Comparison of ENCODE assay signal across 19 cellular contexts in genomic region chr10:84269773-84270172, GRCh38. TPM values are rescaled to one million over a fixed set of nuclear protein-coding genes. Genes with fewer than 3 reads are reported as not detected.
DNase-seq lines count a peak whose midpoint lies in the region; ATAC-seq, FAIRE-seq and TF ChIP-seq lines count a peak whose summit lies in the region.
"Had no signal": no experiment of that assay in that cellular context is flagged by ENCODE, and none has a peak within 500 bp of the region (broad histone marks: within the 10 kb centered on the region; RNA-seq: fewer than 3 reads in every experiment).

No MANE protein-coding gene starts in this region.

- no peaks in the 10 kb centered on the region; the same call in 1 of the 2 replicates for H4K20me1 ChIP-seq in K562 (replicated peaks; ENCODE audit: control insufficient read depth, insufficient read depth, low read length)

- intact Hi-C loops in K562 (cut with micrococcal nuclease): loop anchor here (5.0 kb wide), 2 partner anchors 33 to 58 kb away; partner anchors contain the start of gene CCSER2

- H3K4me2 ChIP-seq in K562 (ENCODE audit: insufficient read depth, low read length): no peak overlapping the region

- no peaks in the 10 kb centered on the region for H3K9me3 ChIP-seq in K562 (replicated peaks; ENCODE audit: control insufficient read depth, insufficient read depth, low read depth, low read length)
- no peaks in the 10 kb centered on the region for H3K9me3 ChIP-seq in T-helper 17 cell (ENCODE audit: control insufficient read depth, low read length, poor library complexity, severe bottlenecking)
- H3K9me3 ChIP-seq: adrenal gland had no signal

- H2AFZ ChIP-seq in K562 (ENCODE audit: low read depth, low read length): no peak overlapping the region

- FAIRE-seq in HTR-8/SVneo (lab: Jason Lieb, UNC): no peak
- no peak for FAIRE-seq in K562 (lab: Jason Lieb, UNC)

- no peak for ATAC-seq in K562
- ATAC-seq in T-helper 17 cell: no peak
- no peak for ATAC-seq in effector memory CD8-positive, alpha-beta T cell (replicated peaks)
- ATAC-seq: activated CD8-positive, alpha-beta memory T cell treated with anti-CD3 and anti-CD28 coated beads, Interleukin-2, amount 10 ng/mL, durations not matched to agents 7 days and 5 days; stimulated activated naive B cell treated with anti-CD40 and anti-IgM and Interleukin-4, amounts not matched to agents 10 μg/mL and 1 μg/mL and 100 μg/mL, for 72 hours had no signal

- H3K9me1 ChIP-seq in K562 (ENCODE audit: control insufficient read depth, insufficient read depth, low read length): no peaks in the 10 kb centered on the region

- no peaks in the 10 kb centered on the region for H3K9me3 Mint-ChIP-seq in effector memory CD8-positive, alpha-beta T cell
- H3K9me3 Mint-ChIP-seq: CD4-positive, CD25-positive, alpha-beta regulatory T cell; mesothelial cell of epicardium; stimulated activated naive B cell treated with anti-CD40 and anti-IgM and Interleukin-4, amounts not matched to agents 10 μg/mL and 1 μg/mL and 100 μg/mL, for 72 hours had no signal

- peaks cover 15% of the 10 kb centered on the region for H3K4me1 Mint-ChIP-seq in T-helper 17 cell
- H3K4me1 Mint-ChIP-seq in effector memory CD8-positive, alpha-beta T cell (ENCODE audit: low read depth in 2 of 2): peaks cover 5 to 6% of the 10 kb centered on the region in 2 donors
- H3K4me1 Mint-ChIP-seq: mesothelial cell of epicardium had no signal

- H3K27ac Mint-ChIP-seq in T-helper 17 cell: no peak overlapping the region
- H3K27ac Mint-ChIP-seq in effector memory CD8-positive, alpha-beta T cell: no peak overlapping the region
- H3K27ac Mint-ChIP-seq: activated CD8-positive, alpha-beta memory T cell treated with anti-CD3 and anti-CD28 coated beads, Interleukin-2, amount 10 ng/mL, durations not matched to agents 7 days and 5 days; mesothelial cell of epicardium; stimulated activated naive B cell treated with anti-CD40 and anti-IgM and Interleukin-4, amounts not matched to agents 10 μg/mL and 1 μg/mL and 100 μg/mL, for 72 hours had no signal

- peaks cover 23% of the 10 kb centered on the region for H3K27me3 Mint-ChIP-seq in T-helper 17 cell
- H3K27me3 Mint-ChIP-seq in effector memory CD8-positive, alpha-beta T cell: peaks cover 7 to 22% of the 10 kb centered on the region in 2 donors

- no peaks in the 10 kb centered on the region for H3K36me3 Mint-ChIP-seq in T-helper 17 cell (ENCODE audit: low read depth)
- H3K36me3 Mint-ChIP-seq in effector memory CD8-positive, alpha-beta T cell (ENCODE audit: insufficient read depth): no peaks in the 10 kb centered on the region
- H3K36me3 Mint-ChIP-seq: activated CD8-positive, alpha-beta memory T cell treated with anti-CD3 and anti-CD28 coated beads, Interleukin-2, amount 10 ng/mL, durations not matched to agents 7 days and 5 days; CD4-positive, CD25-positive, alpha-beta regulatory T cell; mesothelial cell of epicardium; stimulated activated naive B cell treated with anti-CD40 and anti-IgM and Interleukin-4, amounts not matched to agents 10 μg/mL and 1 μg/mL and 100 μg/mL, for 72 hours had no signal

- no peak for TF ChIP-seq POLR2A in K562 (conservative IDR thresholded peaks at IDR 0.05)

- no peaks in the 10 kb centered on the region for H3K79me2 ChIP-seq in K562 (ENCODE audit: control insufficient read depth, insufficient read depth, low read length)

- TF ChIP-seq CTCF in K562 (IDR thresholded peaks at IDR 0.05 in 2 of 3, conservative IDR thresholded peaks at IDR 0.05 in 1 of 3; ENCODE audit: insufficient read depth in 2 of 3, low read depth in 1 of 3, low read length in 3 of 3) (no peak), kidney epithelial cell (IDR thresholded peaks at IDR 0.05; ENCODE audit: insufficient read depth, low read length, poor library complexity, severe bottlenecking) (no peak)

- no TSS peak for BruUV-seq in K562 (replicated peaks; lab: Mats Ljungman, UMichigan)

- no peak overlapping the region for H3K9ac ChIP-seq in K562 (ENCODE audit: insufficient read depth in 1 of 2, low read depth in 2 of 2, low read length in 2 of 2)

- no peak for TF ChIP-seq RAD21 in K562 (CRISPR knock-in tag; conservative IDR thresholded peaks at IDR 0.05 in 1 of 2, IDR thresholded peaks at IDR 0.05 in 1 of 2)

- CTCF ChIA-PET in K562 (lab: Yijun Ruan, JAX; ENCODE audit: low intra/inter-chr PET ratio): interaction anchor here (0.6 kb wide), 1 partner anchor 168 kb away, joined by 3 read pairs; no protein-coding TSS in a partner anchor

- H3K36me3 ChIP-seq in K562 (ENCODE audit: control insufficient read depth, insufficient read depth, low read length): no peaks in the 10 kb centered on the region
- H3K36me3 ChIP-seq in kidney epithelial cell (ENCODE audit: control insufficient read depth, insufficient read depth, low read length): no peaks in the 10 kb centered on the region
- H3K36me3 ChIP-seq: adrenal gland had no signal

- no peaks in the 10 kb centered on the region for H3K4me1 ChIP-seq in K562 (replicated peaks in 1 of 2; ENCODE audit: control insufficient read depth in 2 of 2, insufficient read depth in 2 of 2, low read length in 2 of 2)
- H3K4me1 ChIP-seq: adrenal gland had no signal

- H3K27ac ChIP-seq in K562 (ENCODE audit: extremely low read depth, low read depth, low read length): no peak overlapping the region
- H3K27ac ChIP-seq: adrenal gland, HL-60 had no signal

- POLR2A ChIA-PET in K562 (lab: Yijun Ruan, JAX): no interaction called here

- in situ Hi-C loops in K562 (cut with MboI): loop anchor here (5.0 kb wide), 2 partner anchors 58 to 273 kb away; partner anchors contain the start of gene CCSER2

- 0% methylated on average over 2 of the region's 2 CpGs for WGBS in K562 (ENCODE audit: insufficient coverage, low coverage, missing lambda C conversion rate)

- H3K4me3 ChIP-seq in K562 (no peak overlapping the region), kidney epithelial cell (ENCODE audit: low read depth, low read length) (no peak overlapping the region)
- H3K4me3 ChIP-seq: adrenal gland had no signal

- DNase-seq in AG20443 (ENCODE audit: low spot score) (peak; percentile 63), HTR-8/SVneo (ENCODE audit: insufficient read length, low spot score) (peak; percentile 9), K562 (ENCODE audit: extremely low read depth in 1 of 4, low spot score in 3 of 4) (no peak), kidney epithelial cell (ENCODE audit: low read depth) (peak; percentile 62), T-helper 17 cell (no peak), T-helper 9 cell (no peak)
- DNase-seq in effector memory CD8-positive, alpha-beta T cell: no peak
- DNase-seq in activated T-cell treated with anti-CD3 and anti-CD28 coated beads, Interleukin-2, amount 50 U/mL, for 48 hours: no peak
- DNase-seq: activated CD8-positive, alpha-beta memory T cell treated with anti-CD3 and anti-CD28 coated beads, Interleukin-2, amount 10 ng/mL, durations not matched to agents 7 days and 5 days; adrenal gland; CD4-positive, CD25-positive, alpha-beta regulatory T cell; effector CD4-positive, alpha-beta T cell; NCI-H1048; NCI-H2227 treated with DMSO at 0.1 percent for 48 hours; stimulated activated CD4-positive, alpha-beta T cell treated with anti-CD3 and anti-CD28 coated beads, Interleukin-4, amount 100 ng/mL, for 1 hour; stimulated activated naive B cell treated with anti-CD40 and anti-IgM and Interleukin-4, amounts not matched to agents 10 μg/mL and 1 μg/mL and 100 μg/mL, for 72 hours had no signal

- H3K27me3 ChIP-seq in K562 (ENCODE audit: control insufficient read depth in 2 of 2, insufficient read depth in 2 of 2, low read length in 2 of 2): peaks cover 0 to 24% of the 10 kb centered on the region in 2 experiments; a peak in 2 of 5 replicates
- no peaks in the 10 kb centered on the region for H3K27me3 ChIP-seq in kidney epithelial cell (ENCODE audit: control insufficient read depth, insufficient read depth, low read length)

- H3K4me3 Mint-ChIP-seq in T-helper 17 cell: no peak overlapping the region
- no peak overlapping the region for H3K4me3 Mint-ChIP-seq in effector memory CD8-positive, alpha-beta T cell
- H3K4me3 Mint-ChIP-seq: activated CD8-positive, alpha-beta memory T cell treated with anti-CD3 and anti-CD28 coated beads, Interleukin-2, amount 10 ng/mL, durations not matched to agents 7 days and 5 days; CD4-positive, CD25-positive, alpha-beta regulatory T cell; mesothelial cell of epicardium; stimulated activated naive B cell treated with anti-CD40 and anti-IgM and Interleukin-4, amounts not matched to agents 10 μg/mL and 1 μg/mL and 100 μg/mL, for 72 hours had no signal

- TF ChIP-seq EP300 in K562 (IDR thresholded peaks at IDR 0.05; ENCODE audit: low read length): no peak

RNA-seq across cellular contexts. Expression of gene RGR, which starts 24.9 kb away (rescaled TPM):
- not detected in 2 replicates for total RNA-seq in K562 (2011; cell fraction: chromatin; rRNA removed; ENCODE audit: low replicate concordance)
- total RNA-seq in K562 (2011; cell fraction: nucleolus; rRNA removed): not detected in 2 replicates
- total RNA-seq in K562 (2011; cell fraction: nucleoplasm; rRNA removed): not detected in 2 replicates
- total RNA-seq in K562 (2014; rRNA removed) (not detected in 2 replicates), K562 (2014; rRNA removed; fragmentation: Illumina TruSeq; extraction: Trizol) (not detected in 2 replicates), K562 (2015; rRNA removed; fragmentation: Illumina TruSeq; extraction: Trizol) (not detected in 2 replicates), K562 (2021) (not detected in 2 replicates), kidney epithelial cell (not detected in 2 replicates), T-helper 17 cell (not detected)
- polyA plus RNA-seq in K562 (2011; rRNA removed) (not detected in 2 replicates), K562 (2014; fragmentation: Illumina TruSeq; extraction: Trizol) (not detected in 2 replicates), K562 (2014; fragmentation: Nextera tagmentation; extraction: Ambion mirVana) (not detected), K562 (2014; rRNA removed) (not detected in 2 replicates)
- polyA plus RNA-seq in K562 (2011; cell fraction: cytosol; rRNA removed): not detected in 2 replicates
- polyA plus RNA-seq in K562 (2011; cell fraction: nucleus; rRNA removed): not detected in 2 replicates
- not detected in 2 replicates for polyA plus RNA-seq in K562 (2012)
- polyA minus RNA-seq in K562 (2011; rRNA and poly(A)+ RNA removed): not detected in 2 replicates
- not detected in 2 replicates for polyA minus RNA-seq in K562 (2011; cell fraction: cytosol; rRNA and poly(A)+ RNA removed)
- polyA minus RNA-seq in K562 (2011; cell fraction: nucleus; rRNA and poly(A)+ RNA removed): not detected in 2 replicates
- total RNA-seq: activated CD8-positive, alpha-beta memory T cell treated with anti-CD3 and anti-CD28 coated beads, Interleukin-2, amount 10 ng/mL, durations not matched to agents 7 days and 5 days; adrenal gland; CD4-positive, CD25-positive, alpha-beta regulatory T cell; mesothelial cell of epicardium had no signal
- polyA plus RNA-seq: CD4-positive, CD25-positive, alpha-beta regulatory T cell had no signal

RNA-seq across cellular contexts. Expression of gene LRIT1, which starts 28.4 kb away (rescaled TPM):
- total RNA-seq in K562 (2011; cell fraction: chromatin; rRNA removed; ENCODE audit: low replicate concordance): not detected in 2 replicates
- total RNA-seq in K562 (2011; cell fraction: nucleolus; rRNA removed): not detected in 2 replicates
- not detected in 2 replicates for total RNA-seq in K562 (2011; cell fraction: nucleoplasm; rRNA removed)
- total RNA-seq in K562 (2014; rRNA removed) (not detected in 2 replicates), K562 (2014; rRNA removed; fragmentation: Illumina TruSeq; extraction: Trizol) (not detected in 2 replicates), K562 (2015; rRNA removed; fragmentation: Illumina TruSeq; extraction: Trizol) (not detected in 2 replicates), K562 (2021) (not detected in 2 replicates), kidney epithelial cell (not detected in 2 replicates), T-helper 17 cell (not detected)
- polyA plus RNA-seq in K562 (2011; rRNA removed) (not detected in 2 replicates), K562 (2014; fragmentation: Illumina TruSeq; extraction: Trizol) (not detected in 2 replicates), K562 (2014; fragmentation: Nextera tagmentation; extraction: Ambion mirVana) (not detected), K562 (2014; rRNA removed) (not detected in 2 replicates)
- not detected in 2 replicates for polyA plus RNA-seq in K562 (2011; cell fraction: cytosol; rRNA removed)
- polyA plus RNA-seq in K562 (2011; cell fraction: nucleus; rRNA removed): not detected in 2 replicates
- not detected in 2 replicates for polyA plus RNA-seq in K562 (2012)
- polyA minus RNA-seq in K562 (2011; rRNA and poly(A)+ RNA removed): not detected in 2 replicates
- not detected in 2 replicates for polyA minus RNA-seq in K562 (2011; cell fraction: cytosol; rRNA and poly(A)+ RNA removed)
- not detected in 2 replicates for polyA minus RNA-seq in K562 (2011; cell fraction: nucleus; rRNA and poly(A)+ RNA removed)
- total RNA-seq: activated CD8-positive, alpha-beta memory T cell treated with anti-CD3 and anti-CD28 coated beads, Interleukin-2, amount 10 ng/mL, durations not matched to agents 7 days and 5 days; adrenal gland; CD4-positive, CD25-positive, alpha-beta regulatory T cell; mesothelial cell of epicardium; posterior vena cava had no signal
- polyA plus RNA-seq: adrenal gland; CD4-positive, CD25-positive, alpha-beta regulatory T cell had no signal

RNA-seq across cellular contexts. Expression of gene LRIT2, which starts 44.4 kb away (rescaled TPM):
- not detected in 2 replicates for total RNA-seq in K562 (2011; cell fraction: chromatin; rRNA removed; ENCODE audit: low replicate concordance)
- not detected in 2 replicates for total RNA-seq in K562 (2011; cell fraction: nucleolus; rRNA removed)
- total RNA-seq in K562 (2011; cell fraction: nucleoplasm; rRNA removed): not detected in 2 replicates
- not detected in 2 replicates for total RNA-seq in K562 (2014; rRNA removed)
- total RNA-seq in K562 (2014; rRNA removed; fragmentation: Illumina TruSeq; extraction: Trizol): not detected in 2 replicates
- total RNA-seq in K562 (2015; rRNA removed; fragmentation: Illumina TruSeq; extraction: Trizol): not detected in 2 replicates
- total RNA-seq in K562 (2021): not detected in 2 replicates
- not detected in 2 replicates for polyA plus RNA-seq in K562 (2011; rRNA removed)
- polyA plus RNA-seq in K562 (2011; cell fraction: cytosol; rRNA removed): not detected in 2 replicates
- polyA plus RNA-seq in K562 (2011; cell fraction: nucleus; rRNA removed): not detected in 2 replicates
- polyA plus RNA-seq in K562 (2012): not detected in 2 replicates
- polyA plus RNA-seq in K562 (2014; fragmentation: Illumina TruSeq; extraction: Trizol): not detected in 2 replicates
- polyA plus RNA-seq in K562 (2014; fragmentation: Nextera tagmentation; extraction: Ambion mirVana): not detected
- polyA plus RNA-seq in K562 (2014; rRNA removed): not detected in 2 replicates
- polyA minus RNA-seq in K562 (2011; rRNA and poly(A)+ RNA removed): not detected in 2 replicates
- not detected in 2 replicates for polyA minus RNA-seq in K562 (2011; cell fraction: cytosol; rRNA and poly(A)+ RNA removed)
- polyA minus RNA-seq in K562 (2011; cell fraction: nucleus; rRNA and poly(A)+ RNA removed): not detected in 2 replicates
- not detected in 2 replicates for total RNA-seq in kidney epithelial cell
- not detected for total RNA-seq in T-helper 17 cell
- total RNA-seq: activated CD8-positive, alpha-beta memory T cell treated with anti-CD3 and anti-CD28 coated beads, Interleukin-2, amount 10 ng/mL, durations not matched to agents 7 days and 5 days; adrenal gland; CD4-positive, CD25-positive, alpha-beta regulatory T cell; mesothelial cell of epicardium; posterior vena cava had no signal
- polyA plus RNA-seq: adrenal gland; CD4-positive, CD25-positive, alpha-beta regulatory T cell had no signal

RNA-seq across cellular contexts. Expression of gene CCSER2, which starts 58.6 kb away (rescaled TPM):
- 14.7 and 55.1 TPM in 2 replicates for total RNA-seq in K562 (2011; cell fraction: chromatin; rRNA removed; ENCODE audit: low replicate concordance)
- 6.0 and 8.9 TPM in 2 replicates for total RNA-seq in K562 (2011; cell fraction: nucleolus; rRNA removed)
- 11.3 and 12.2 TPM in 2 replicates for total RNA-seq in K562 (2011; cell fraction: nucleoplasm; rRNA removed)
- total RNA-seq in K562 (2014; rRNA removed): 5.6 and 6.7 TPM in 2 replicates
- 12.0 and 13.9 TPM in 2 replicates for total RNA-seq in K562 (2014; rRNA removed; fragmentation: Illumina TruSeq; extraction: Trizol)
- 11.6 and 13.1 TPM in 2 replicates for total RNA-seq in K562 (2015; rRNA removed; fragmentation: Illumina TruSeq; extraction: Trizol)
- 14.1 and 15.1 TPM in 2 replicates for total RNA-seq in K562 (2021)
- 14.8 and 16.7 TPM in 2 replicates for polyA plus RNA-seq in K562 (2011; rRNA removed)
- polyA plus RNA-seq in K562 (2011; cell fraction: cytosol; rRNA removed): 3.2 and 6.6 TPM in 2 replicates
- 4.8 and 9.8 TPM in 2 replicates for polyA plus RNA-seq in K562 (2011; cell fraction: nucleus; rRNA removed)
- polyA plus RNA-seq in K562 (2012): 5.9 and 7.7 TPM in 2 replicates
- polyA plus RNA-seq in K562 (2014; fragmentation: Illumina TruSeq; extraction: Trizol): 7.0 and 9.7 TPM in 2 replicates
- polyA plus RNA-seq in K562 (2014; fragmentation: Nextera tagmentation; extraction: Ambion mirVana): 1 to 10 TPM; 2.7 to 2.9 TPM
- 3.1 and 4.0 TPM in 2 replicates for polyA plus RNA-seq in K562 (2014; rRNA removed)
- polyA minus RNA-seq in K562 (2011; rRNA and poly(A)+ RNA removed): 31.4 and 46.2 TPM in 2 replicates
- 10.7 and 26.6 TPM in 2 replicates for polyA minus RNA-seq in K562 (2011; cell fraction: cytosol; rRNA and poly(A)+ RNA removed)
- 18.3 and 50.9 TPM in 2 replicates for polyA minus RNA-seq in K562 (2011; cell fraction: nucleus; rRNA and poly(A)+ RNA removed)
- 28.0 and 28.6 TPM in 2 replicates for total RNA-seq in kidney epithelial cell
- total RNA-seq in T-helper 17 cell: 100 to 1,000 TPM; 137 to 138 TPM

Comparison
In these comparisons a context has a peak if more than half of its experiments do, and no peak if none do; other contexts are left out.
1. DNase-seq: peak in AG20443 (single experiment), HTR-8/SVneo (single experiment) and kidney epithelial cell (single experiment); none in K562 (0 of 4), T-helper 17 cell (0 of 3), T-helper 9 cell (single experiment), effector memory CD8-positive, alpha-beta T cell (0 of 3) and activated T-cell treated with anti-CD3 and anti-CD28 coated beads, Interleukin-2, amount 50 U/mL, for 48 hours (0 of 2).